ENCODE assay signal across 26 cellular contexts in the genomic region with DNA sequence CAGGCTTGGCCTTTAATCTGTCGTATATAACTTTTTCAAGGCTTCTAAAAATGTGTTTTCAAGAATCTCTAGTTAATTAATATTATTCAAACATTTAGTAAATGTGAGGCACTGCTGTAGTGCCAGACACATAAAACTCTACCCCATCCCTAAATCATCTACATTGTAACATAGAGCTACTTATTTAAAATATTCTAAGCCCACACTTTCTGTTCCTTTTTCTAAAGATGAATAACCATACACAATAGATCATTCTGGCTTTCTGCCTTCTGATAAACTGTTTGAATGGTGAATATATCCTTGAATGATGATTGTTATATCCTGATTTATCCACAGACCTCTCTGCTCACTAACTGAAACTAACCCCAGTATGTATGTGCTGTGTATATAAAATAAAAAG. TPM values are rescaled to one million over a fixed set of nuclear protein-coding genes. Genes with fewer than 3 reads are reported as not detected.
DNase-seq lines count a peak whose midpoint lies in the region; ATAC-seq and TF ChIP-seq lines count a peak whose summit lies in the region.
"Had no signal": no experiment of that assay in that cellular context is flagged by ENCODE, and none has a peak within 500 bp of the region (broad histone marks: within the 10 kb centered on the region; RNA-seq: fewer than 3 reads in every experiment).

No MANE protein-coding gene starts in this region.

- no peaks in the 10 kb centered on the region for H3K9me2 ChIP-seq in hepatocyte (replicated peaks; ENCODE audit: insufficient read depth)

- H3K36me3 ChIP-seq in hepatocyte (replicated peaks; ENCODE audit: insufficient read depth, low read depth) (no peaks in the 10 kb centered on the region), esophagus muscularis mucosa (no peaks in the 10 kb centered on the region)
- H3K36me3 ChIP-seq: BE2C had no signal

- peak; percentile 45 for DNase-seq in MV-4-11 (lab: John Stamatoyannopoulos, UW)
- no peak for DNase-seq in hepatocyte (ENCODE audit: low spot score)
- no peak for DNase-seq in NCI-H1105 treated with DMSO at 0.1 percent for 48 hours (lab: John Stamatoyannopoulos, UW)
- DNase-seq in esophagus muscularis mucosa (ENCODE audit: extremely low spot score): no peak
- DNase-seq in HT-29 (ENCODE audit: low spot score): no peak
- DNase-seq: BE2C; CD8-positive, alpha-beta memory T cell; DMS 273 treated with DMSO at 0.1 percent for 48 hours; DMS79; EL; GDM1; KBM-7; MM.1S; NCI-H1105; NCI-H146; NCI-H1930; NCI-H2107; NCI-H446; NCI-H526; NCI-H82; NK-92 treated with Interleukin-12 subunit alpha and Interleukin-12 subunit beta, amount 100 ng/mL, for 24 hours; SHP77; T-helper 1 cell had no signal

- no peaks in the 10 kb centered on the region for H3K27me3 ChIP-seq in hepatocyte
- H3K27me3 ChIP-seq in esophagus muscularis mucosa: no peaks in the 10 kb centered on the region
- H3K27me3 ChIP-seq: BE2C had no signal

- no peak for TF ChIP-seq POLR2A in esophagus muscularis mucosa (IDR thresholded peaks at IDR 0.05; ENCODE audit: low read depth)

- H3K4me1 ChIP-seq in hepatocyte (ENCODE audit: insufficient read depth) (peaks cover 6% of the 10 kb centered on the region), esophagus muscularis mucosa (peaks cover 16 to 39% (median 29%) of the 10 kb centered on the region in 4 donors)
- H3K4me1 ChIP-seq: BE2C had no signal

- peaks cover 19% of the 10 kb centered on the region for H4K20me1 ChIP-seq in hepatocyte (ENCODE audit: insufficient read depth, poor library complexity, severe bottlenecking)

- no peak overlapping the region for H3K4me2 ChIP-seq in hepatocyte

- H3K27ac ChIP-seq in hepatocyte: peak overlapping the region; percentile 31
- H3K27ac ChIP-seq in esophagus muscularis mucosa (replicated peaks in 1 of 4): no peak overlapping the region
- H3K27ac ChIP-seq: RWPE1 had no signal

- intact Hi-C loops in esophagus muscularis mucosa (cut with DNase I): no loop called here

- peak; percentile 31 for ATAC-seq in GM21786 (IDR thresholded peaks at IDR 0.05; ENCODE audit: unreplicated experiment)
- no peak for ATAC-seq in HG03095 (IDR thresholded peaks at IDR 0.05; ENCODE audit: unreplicated experiment)

- H3K4me3 ChIP-seq in hepatocyte (no peak overlapping the region), esophagus muscularis mucosa (no peak overlapping the region)

- H3K79me2 ChIP-seq in hepatocyte: peaks cover 100% of the 10 kb centered on the region

- 97% methylated on average over 1 of the region's 1 CpG for WGBS in hepatocyte (ENCODE audit: low lambda C conversion rate, missing lambda C conversion rate)
- WGBS in esophagus muscularis mucosa: 68% methylated on average over 1 of the region's 1 CpG

- TF ChIP-seq CTCF in hepatocyte (IDR thresholded peaks at IDR 0.05; ENCODE audit: poor library complexity): no peak
- TF ChIP-seq CTCF in esophagus muscularis mucosa (IDR thresholded peaks at IDR 0.05): no peak

- H2AFZ ChIP-seq in hepatocyte: no peak overlapping the region

- H3K9me3 ChIP-seq in hepatocyte (ENCODE audit: low read depth): no peaks in the 10 kb centered on the region
- H3K9me3 ChIP-seq in esophagus muscularis mucosa: no peaks in the 10 kb centered on the region
- H3K9me3 ChIP-seq: BE2C had no signal

- TF ChIP-seq EP300 in esophagus muscularis mucosa (IDR thresholded peaks at IDR 0.05): no peak

RNA-seq across cellular contexts. Expression of a gene that starts 41.4 kb away (rescaled TPM):
- total RNA-seq in hepatocyte: 38.5 and 42.0 TPM in 2 replicates
- polyA plus RNA-seq in hepatocyte: 14.0 and 16.4 TPM in 2 replicates
- total RNA-seq in esophagus muscularis mucosa: 10 to 100 TPM; 34.0 to 50.7 (median 36.8) TPM
- 7.5 and 8.3 TPM in 2 replicates for total RNA-seq in HT-29 (2014; rRNA removed; shearing (Covaris generic))
